Comparison of ENCODE assay signal across 8 cellular contexts in the genomic region with DNA sequence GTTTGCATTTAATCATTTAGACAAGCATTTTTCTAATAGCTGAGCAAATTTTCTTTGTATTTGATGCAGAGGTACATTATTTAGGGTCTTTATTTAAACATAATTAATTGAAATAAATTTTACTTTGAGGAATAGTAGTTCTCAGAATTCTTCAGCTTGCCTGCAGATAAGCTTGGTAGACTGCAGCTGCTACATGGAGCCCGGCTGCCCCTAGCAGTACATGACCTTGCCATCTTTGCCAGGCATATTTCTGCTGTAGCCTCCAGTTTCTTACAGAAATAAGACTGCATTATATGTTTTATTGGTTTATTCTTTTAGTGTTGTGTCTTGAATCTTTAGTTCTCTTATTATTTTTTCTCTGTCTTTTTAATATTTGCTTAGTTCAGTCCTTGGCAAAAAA.
"Had no signal": no experiment of that assay in that cellular context is flagged by ENCODE, and none has a peak within 500 bp of the region (broad histone marks: within the 10 kb centered on the region; RNA-seq: fewer than 3 reads in every experiment).

No MANE protein-coding gene starts in this region.

- H3K27ac Mint-ChIP-seq: HFFc6 had no signal

- DNase-seq: GM23248, GOT3, H7, HFFc6, IMR-90 had no signal

- H3K4me3 ChIP-seq: GM23248, HAP-1 had no signal

- H3K27ac ChIP-seq: GM23248, HL-60 had no signal

- ATAC-seq: HCT116 had no signal

- H3K4me3 Mint-ChIP-seq: HFFc6 had no signal

- H3K9me3 Mint-ChIP-seq: HFFc6 had no signal

- H3K9me3 ChIP-seq: HAP-1 had no signal
